23 cellular contexts compared by ENCODE assay signal in genomic region chr2:109555346-109555900, GRCh38. TPM values are rescaled to one million over a fixed set of nuclear protein-coding genes. Genes with fewer than 3 reads are reported as not detected.
A peak's percentile ranks its signal among the peaks of the same experiment; 100 is the strongest.
DNase-seq lines count a peak whose midpoint lies in the region; ATAC-seq and TF ChIP-seq lines count a peak whose summit lies in the region.
"Had no signal": no experiment of that assay in that cellular context is flagged by ENCODE, and none has a peak within 500 bp of the region (broad histone marks: within the 10 kb centered on the region; RNA-seq: fewer than 3 reads in every experiment).

No MANE protein-coding gene starts in this region.

- H3K36me3 Mint-ChIP-seq in GM23338 (ENCODE audit: low read depth), result peaks cover 42% of the 10 kb centered on the region
- H3K36me3 Mint-ChIP-seq: CD4-positive, alpha-beta memory T cell had no signal

- no peak overlapping the region for H3K4me3 ChIP-seq in AG09309 (ENCODE audit: control insufficient read depth, low read depth, low read length)
- no peak overlapping the region for H3K4me3 ChIP-seq in PC-3 (ENCODE audit: low read length)
- no peak overlapping the region for H3K4me3 ChIP-seq in mesodermal cell (ENCODE audit: extremely low read depth, insufficient read depth, low read length, poor library complexity, severe bottlenecking)
- no peak overlapping the region for H3K4me3 ChIP-seq in GM23338
- no peak overlapping the region for H3K4me3 ChIP-seq in gastroesophageal sphincter
- H3K4me3 ChIP-seq: BLaER1 treated with 17β-estradiol and CSF1 and Interleukin-3, amounts not matched to agents 10 nM and 100 nM; SJSA1 had no signal

- POLR2A ChIA-PET in PC-3 (lab: Charles Lee; ENCODE audit: unreplicated experiment), result no interaction called here

- BruUV-seq in PC-3 (replicated peaks; lab: Mats Ljungman, UMichigan), result no TSS peak

- H3F3A ChIP-seq in PC-3 (ENCODE audit: low read length, unreplicated experiment) (no peaks in the 10 kb centered on the region), GM23338 (replicated peaks; ENCODE audit: low read depth) (no peaks in the 10 kb centered on the region)

- H3K36me3 ChIP-seq in PC-3 (ENCODE audit: low read depth, low read length), result 0 out of 2 replicates have a peak, but pooled peaks cover 5% of the 10 kb centered on the region
- peaks cover 78% of the 10 kb centered on the region for H3K36me3 ChIP-seq in mesodermal cell (ENCODE audit: control insufficient read depth, insufficient read depth, low read length)
- peaks cover 9% of the 10 kb centered on the region; the same call in 1 of the 2 replicates for H3K36me3 ChIP-seq in GM23338 (ENCODE audit: insufficient read depth)
- H3K36me3 ChIP-seq in gastroesophageal sphincter, result peaks cover 0 to 48% of the 10 kb centered on the region in 2 donors

- peaks cover 3% of the 10 kb centered on the region for H3K4me1 Mint-ChIP-seq in GM23338

- H3K4me2 ChIP-seq in PC-3 (ENCODE audit: low read length) (peak overlapping the region; percentile 24; the same call in 1 of the 2 replicates), GM23338 (no peak overlapping the region)

- H3K4me3 Mint-ChIP-seq in GM23338, result no peak overlapping the region
- H3K4me3 Mint-ChIP-seq: CD4-positive, alpha-beta memory T cell had no signal

- H3K27ac ChIP-seq in PC-3 (ENCODE audit: low read length) (peak overlapping the region; percentile 20), mesodermal cell (ENCODE audit: low read depth, low read length, severe bottlenecking) (peak overlapping the region; percentile 32), GM23338 (ENCODE audit: low read depth) (no peak overlapping the region), gastroesophageal sphincter (no peak overlapping the region)
- H3K27ac ChIP-seq: BLaER1 treated with 17β-estradiol and CSF1 and Interleukin-3, amounts not matched to agents 10 nM and 100 nM; HL-60; SJSA1 had no signal

- CTCF ChIA-PET in PC-3 (lab: Charles Lee), result no interaction called here

- H3K79me2 ChIP-seq in PC-3 (ENCODE audit: low read length) (no peaks in the 10 kb centered on the region), GM23338 (replicated peaks; ENCODE audit: insufficient read depth) (no peaks in the 10 kb centered on the region)

- H3K27me3 ChIP-seq in PC-3 (ENCODE audit: low read length), result no peaks in the 10 kb centered on the region
- H3K27me3 ChIP-seq in GM23338 (ENCODE audit: insufficient read depth), result no peaks in the 10 kb centered on the region
- H3K27me3 ChIP-seq in gastroesophageal sphincter, result no peaks in the 10 kb centered on the region
- H3K27me3 ChIP-seq: BLaER1 treated with 17β-estradiol and CSF1 and Interleukin-3, amounts not matched to agents 10 nM and 100 nM; SJSA1 had no signal

- TF ChIP-seq CTCF in AG09309 (IDR thresholded peaks at IDR 0.05; ENCODE audit: control insufficient read depth, insufficient read depth, low read depth, low read length, missing control alignments) (no peak), PC-3 (conservative IDR thresholded peaks at IDR 0.05; ENCODE audit: low read depth, low read length) (no peak), GM23338 (conservative IDR thresholded peaks at IDR 0.05; ENCODE audit: low read depth in 2 of 2) (no peak), gastroesophageal sphincter (IDR thresholded peaks at IDR 0.05) (no peak)

- DNase-seq in AG09309 (ENCODE audit: low read depth) (peak; percentile 46), EH (ENCODE audit: low read depth) (peak; percentile 85), PC-3 (peak; percentile 45), SKM-1 treated with dmso at 0.1 percent for 144 hours (lab: John Stamatoyannopoulos, UW; ENCODE audit: unreplicated experiment) (no peak), GM23338 (ENCODE audit: low spot score) (no peak)
- DNase-seq: CD4-positive, alpha-beta memory T cell; DND-41; GDM1; H7; KG1; NCI-H1092 treated with DMSO at 0.1 percent for 48 hours; NCI-H1436 treated with DMSO at 0.1 percent for 48 hours; NCI-H2029; NCI-H226; NCI-H510A treated with DMSO at 0.1 percent for 48 hours; NCI-H774 had no signal

- H3K9me2 ChIP-seq in PC-3 (replicated peaks; ENCODE audit: low read length) (no peaks in the 10 kb centered on the region), GM23338 (ENCODE audit: insufficient read depth) (no peaks in the 10 kb centered on the region)

- no peaks in the 10 kb centered on the region for H3K27me3 Mint-ChIP-seq in GM23338 (ENCODE audit: insufficient read depth, low read depth, poor library complexity)

- H3K9ac ChIP-seq in PC-3 (ENCODE audit: low read length), result no peak overlapping the region; the same call in 1 of the 2 replicates
- H3K9ac ChIP-seq: BLaER1 treated with 17β-estradiol and CSF1 and Interleukin-3, amounts not matched to agents 10 nM and 100 nM had no signal

- H4K20me1 ChIP-seq in PC-3 (ENCODE audit: low read length), result no peaks in the 10 kb centered on the region
- H4K20me1 ChIP-seq in GM23338 (replicated peaks; ENCODE audit: insufficient read depth), result no peaks in the 10 kb centered on the region
- H4K20me1 ChIP-seq: BLaER1 treated with 17β-estradiol and CSF1 and Interleukin-3, amounts not matched to agents 10 nM and 100 nM had no signal

- no peak overlapping the region for H3K27ac Mint-ChIP-seq in GM23338

- WGBS in mesodermal cell (ENCODE audit: insufficient coverage in 2 of 2), 2 experiments, result 93 to 96% methylated on average over 9 of the region's 9 CpGs
- 84 to 85% methylated on average over 8 to 9 of the region's 9 CpGs for WGBS in gastroesophageal sphincter (ENCODE audit: low coverage in 1 of 2), 2 donors

- H3K9me3 Mint-ChIP-seq in GM23338, result peaks cover 4% of the 10 kb centered on the region; the same call in 2 of the 3 replicates
- H3K9me3 Mint-ChIP-seq: CD4-positive, alpha-beta memory T cell had no signal

- H3K4me1 ChIP-seq in PC-3 (ENCODE audit: insufficient read depth, low read length) (peaks cover 37% of the 10 kb centered on the region), mesodermal cell (ENCODE audit: control insufficient read depth, insufficient read depth, low read length, poor library complexity, severe bottlenecking) (peaks cover 9% of the 10 kb centered on the region), GM23338 (ENCODE audit: insufficient read depth) (no peaks in the 10 kb centered on the region), gastroesophageal sphincter (no peaks in the 10 kb centered on the region)

- no peaks in the 10 kb centered on the region for H3K9me3 ChIP-seq in PC-3 (ENCODE audit: low read length)
- no peaks in the 10 kb centered on the region for H3K9me3 ChIP-seq in mesodermal cell (ENCODE audit: control insufficient read depth, low read length)
- no peaks in the 10 kb centered on the region for H3K9me3 ChIP-seq in gastroesophageal sphincter
- H3K9me3 ChIP-seq: BLaER1 treated with 17β-estradiol and CSF1 and Interleukin-3, amounts not matched to agents 10 nM and 100 nM; SJSA1 had no signal

- intact Hi-C loops in PC-3 (cut with micrococcal nuclease), result no loop called here

- no peak for TF ChIP-seq EP300 in gastroesophageal sphincter (IDR thresholded peaks at IDR 0.05)

- TF ChIP-seq POLR2A in gastroesophageal sphincter (IDR thresholded peaks at IDR 0.05), result no peak

- ATAC-seq in PC-3 (no peak), GM23338 (no peak), esophagus mucosa (no peak), gastroesophageal sphincter (no peak)
- ATAC-seq: Right ventricle myocardium inferior had no signal

- H2AFZ ChIP-seq in PC-3 (ENCODE audit: low read length) (no peak overlapping the region), GM23338 (no peak overlapping the region)

TF ChIP-seq in GM23338, 12 proteins besides CTCF, POLR2A, EP300 and RAD21 (continues in another document):
- TF ChIP-seq EZH2 (IDR thresholded peaks at IDR 0.05; ENCODE audit: low read depth, unreplicated experiment) (no peak), JUNB (IDR thresholded peaks at IDR 0.05; ENCODE audit: unreplicated experiment) (no peak), ZNF331 (CRISPR knock-in tag; IDR thresholded peaks at IDR 0.05; ENCODE audit: low read depth) (no peak), ZNF114 (CRISPR knock-in tag; IDR thresholded peaks at IDR 0.05) (no peak)

RNA-seq across cellular contexts. Expression of gene SEPTIN10, which starts 58.3 kb away (rescaled TPM):
- total RNA-seq in PC-3 (2014; rRNA removed) (22.1 and 36.1 TPM in 2 replicates), esophagus mucosa (72.6 TPM), gastroesophageal sphincter (100 to 1,000 TPM; 109 to 157 (median 137) TPM)
- polyA plus RNA-seq in mesodermal cell (2013, experiment 1 of 2), result 121 TPM
- 140 TPM for polyA plus RNA-seq in mesodermal cell (2013, experiment 2 of 2)
- total RNA-seq in GM23338 (2014; rRNA removed; shearing (Covaris generic)), result 84.5 and 85.1 TPM in 2 replicates
- polyA plus RNA-seq in GM23338 (2016; fragmentation: Nextera tagmentation; extraction: Ambion mirVana), result 47.7 and 52.3 TPM in 2 replicates

RNA-seq across cellular contexts. Expression of gene SOWAHC, which starts 58.7 kb away (rescaled TPM):
- total RNA-seq in PC-3 (2014; rRNA removed) (27.4 and 41.1 TPM in 2 replicates), esophagus mucosa (46.2 TPM), gastroesophageal sphincter (10 to 100 TPM; 16.8 to 36.0 (median 28.6) TPM)
- 10.7 TPM for polyA plus RNA-seq in mesodermal cell (2013, experiment 1 of 2)
- polyA plus RNA-seq in mesodermal cell (2013, experiment 2 of 2), result 11.1 TPM
- 26.3 and 27.5 TPM in 2 replicates for total RNA-seq in GM23338 (2014; rRNA removed; shearing (Covaris generic))
- 7.0 and 7.4 TPM in 2 replicates for polyA plus RNA-seq in GM23338 (2016; fragmentation: Nextera tagmentation; extraction: Ambion mirVana)

Comparison
In these comparisons a context has a peak if more than half of its experiments do, and no peak if none do; other contexts are left out.
1. DNase-seq: peak in AG09309 (single experiment), EH (single experiment) and PC-3 (single experiment); none in SKM-1 treated with dmso at 0.1 percent for 144 hours (single experiment) and GM23338 (single experiment).
2. H3K27ac ChIP-seq: peak in PC-3 (single experiment) and mesodermal cell (single experiment); none in GM23338 (single experiment) and gastroesophageal sphincter (0 of 4).